16 cellular contexts compared by ENCODE assay signal in the genomic region with DNA sequence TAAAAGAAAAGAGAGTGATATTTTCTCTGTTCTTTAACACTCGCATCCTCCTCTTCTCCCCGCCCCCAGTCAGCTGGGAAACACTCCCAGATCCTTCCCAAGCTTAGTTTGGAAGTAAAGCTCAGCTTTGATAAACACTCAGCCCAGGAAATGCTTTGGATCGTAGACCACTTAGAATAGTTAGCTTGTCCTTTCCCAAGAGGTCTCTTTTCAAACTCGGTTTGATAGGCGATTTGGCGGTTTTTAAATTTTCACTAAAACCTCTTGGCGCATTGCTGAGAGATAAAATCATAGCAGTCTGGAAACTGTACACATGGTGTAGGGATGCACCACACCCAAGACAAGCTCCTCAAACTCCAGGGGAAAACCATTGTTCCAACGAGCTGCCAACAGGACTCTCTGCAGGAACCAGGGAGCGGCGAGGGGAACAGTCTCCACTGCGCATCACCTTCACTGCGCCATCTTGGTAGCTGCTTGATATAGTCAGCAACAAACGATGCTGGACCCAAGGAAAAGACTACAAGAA. TPM values are rescaled to one million over a fixed set of nuclear protein-coding genes. Genes with fewer than 3 reads are reported as not detected.
A peak's percentile ranks its signal among the peaks of the same experiment; 100 is the strongest.
DNase-seq lines count a peak whose midpoint lies in the region; ATAC-seq and TF ChIP-seq lines count a peak whose summit lies in the region.
"Had no signal": no experiment of that assay in that cellular context is flagged by ENCODE, and none has a peak within 500 bp of the region (broad histone marks: within the 10 kb centered on the region; RNA-seq: fewer than 3 reads in every experiment).

No MANE protein-coding gene starts in this region.

- intact Hi-C loops in right cardiac atrium (cut with DNase I) = no loop called here

- H3K27ac Mint-ChIP-seq in chondrocyte (ENCODE audit: unreplicated experiment) = peak overlapping the region; percentile 62
- peak overlapping the region; percentile 59 for H3K27ac Mint-ChIP-seq in stimulated activated naive B cell treated with anti-CD40 and anti-IgM and Interleukin-4, amounts not matched to agents 10 μg/mL and 1 μg/mL and 100 μg/mL, for 72 hours
- H3K27ac Mint-ChIP-seq: activated T-cell treated with anti-CD3 and anti-CD28 coated beads, Interleukin-2, amount 50 U/mL, for 24 hours; endodermal cell; T-cell had no signal

- peak overlapping the region; percentile 20 for H3K4me3 Mint-ChIP-seq in chondrocyte (ENCODE audit: unreplicated experiment)
- H3K4me3 Mint-ChIP-seq in stimulated activated naive B cell treated with anti-CD40 and anti-IgM and Interleukin-4, amounts not matched to agents 10 μg/mL and 1 μg/mL and 100 μg/mL, for 72 hours = no peak overlapping the region
- H3K4me3 Mint-ChIP-seq: activated T-cell treated with anti-CD3 and anti-CD28 coated beads, Interleukin-2, amount 50 U/mL, for 24 hours; endodermal cell; T-cell had no signal

- ATAC-seq in right cardiac atrium (peak; percentile 82 to 89), GM19463 (IDR thresholded peaks at IDR 0.05; ENCODE audit: unreplicated experiment) (no peak)
- no peak for ATAC-seq in stimulated activated naive B cell treated with anti-CD40 and anti-IgM and Interleukin-4, amounts not matched to agents 10 μg/mL and 1 μg/mL and 100 μg/mL, for 72 hours (replicated peaks)
- ATAC-seq: activated CD4-positive, CD25-positive, alpha-beta regulatory T cell treated with anti-CD3 and anti-CD28 coated beads, Interleukin-2, amount 50 U/mL, for 24 hours; T-cell had no signal

- no peaks in the 10 kb centered on the region for H3K27me3 ChIP-seq in right cardiac atrium (ENCODE audit: control insufficient read depth, insufficient read depth)
- H3K27me3 ChIP-seq: pancreas had no signal

- H3K27me3 Mint-ChIP-seq in chondrocyte (ENCODE audit: low read depth) = no peaks in the 10 kb centered on the region
- no peaks in the 10 kb centered on the region for H3K27me3 Mint-ChIP-seq in stimulated activated naive B cell treated with anti-CD40 and anti-IgM and Interleukin-4, amounts not matched to agents 10 μg/mL and 1 μg/mL and 100 μg/mL, for 72 hours
- H3K27me3 Mint-ChIP-seq: activated T-cell treated with anti-CD3 and anti-CD28 coated beads, Interleukin-2, amount 50 U/mL, for 24 hours; T-cell had no signal

- H3K9me3 Mint-ChIP-seq in chondrocyte (ENCODE audit: low read depth) = peaks cover 10% of the 10 kb centered on the region
- peaks cover 7% of the 10 kb centered on the region in 2 donors for H3K9me3 Mint-ChIP-seq in stimulated activated naive B cell treated with anti-CD40 and anti-IgM and Interleukin-4, amounts not matched to agents 10 μg/mL and 1 μg/mL and 100 μg/mL, for 72 hours

- H3K4me1 ChIP-seq in right cardiac atrium (ENCODE audit: control insufficient read depth, insufficient read depth, low read length) = peaks cover 14% of the 10 kb centered on the region

- H3K4me3 ChIP-seq in right cardiac atrium (ENCODE audit: low read length) = no peak overlapping the region
- H3K4me3 ChIP-seq: pancreas had no signal

- no peaks in the 10 kb centered on the region for H3K9me3 ChIP-seq in right cardiac atrium (ENCODE audit: control insufficient read depth, low read length)
- H3K9me3 ChIP-seq: pancreas had no signal

- H3K27ac ChIP-seq in right cardiac atrium (ENCODE audit: low read length) = peak overlapping the region; percentile 50
- H3K27ac ChIP-seq: pancreas had no signal

- peaks cover 66% of the 10 kb centered on the region for H3K4me1 Mint-ChIP-seq in chondrocyte (ENCODE audit: low read depth)
- H3K4me1 Mint-ChIP-seq in stimulated activated naive B cell treated with anti-CD40 and anti-IgM and Interleukin-4, amounts not matched to agents 10 μg/mL and 1 μg/mL and 100 μg/mL, for 72 hours = peaks cover 39 to 70% of the 10 kb centered on the region in 2 donors

- no peak for TF ChIP-seq CTCF in chondrocyte (IDR thresholded peaks at IDR 0.05)

- peaks cover 3% of the 10 kb centered on the region for H3K36me3 Mint-ChIP-seq in chondrocyte (ENCODE audit: low read depth)
- H3K36me3 Mint-ChIP-seq in stimulated activated naive B cell treated with anti-CD40 and anti-IgM and Interleukin-4, amounts not matched to agents 10 μg/mL and 1 μg/mL and 100 μg/mL, for 72 hours = peaks cover 10 to 27% of the 10 kb centered on the region in 2 donors

- DNase-seq in EH (ENCODE audit: low read depth) (peak; percentile 84), chondrocyte (ENCODE audit: low spot score) (no peak), right cardiac atrium (peak in 2 of 3 donors; percentile 34 to 80), NCI-H2029 treated with DMSO at 0.1 percent for 48 hours (lab: John Stamatoyannopoulos, UW) (no peak), OCI-M2 (lab: John Stamatoyannopoulos, UW; ENCODE audit: unreplicated experiment) (no peak)
- no peak for DNase-seq in stimulated activated naive B cell treated with anti-CD40 and anti-IgM and Interleukin-4, amounts not matched to agents 10 μg/mL and 1 μg/mL and 100 μg/mL, for 72 hours
- DNase-seq in activated T-cell treated with anti-CD3 and anti-CD28 coated beads, Interleukin-2, amount 50 U/mL, for 48 hours = no peak
- DNase-seq: activated T-cell treated with anti-CD3 and anti-CD28 coated beads, Interleukin-2, amount 50 U/mL, for 24 hours; amygdala; endodermal cell; NCI-H1092; NCI-H446 treated with DMSO at 0.1 percent for 48 hours; pancreas; T-cell had no signal

- 34% methylated on average over 13 of the region's 13 CpGs for WGBS in right cardiac atrium

RNA-seq across cellular contexts. Expression of gene SMURF1, which starts 22.3 kb away (rescaled TPM):
- total RNA-seq in chondrocyte (28.2 to 32.2 TPM (median 30.2 TPM) in 3 replicates), right cardiac atrium (10 to 100 TPM in 1 of 4 donors, 1 to 10 TPM in 3; 9.2 to 14.7 (median 9.7) TPM)
- 4.5 TPM for polyA plus RNA-seq in right cardiac atrium

Comparison
In these comparisons a context has a peak if more than half of its experiments do, and no peak if none do; other contexts are left out.
1. DNase-seq: peak in EH (single experiment) and right cardiac atrium (2 of 3); none in chondrocyte (single experiment), stimulated activated naive B cell treated with anti-CD40 and anti-IgM and Interleukin-4, amounts not matched to agents 10 μg/mL and 1 μg/mL and 100 μg/mL, for 72 hours (single experiment), NCI-H2029 treated with DMSO at 0.1 percent for 48 hours (single experiment), activated T-cell treated with anti-CD3 and anti-CD28 coated beads, Interleukin-2, amount 50 U/mL, for 48 hours (0 of 2) and OCI-M2 (single experiment).
2. ATAC-seq: peak in right cardiac atrium (2 of 2); none in stimulated activated naive B cell treated with anti-CD40 and anti-IgM and Interleukin-4, amounts not matched to agents 10 μg/mL and 1 μg/mL and 100 μg/mL, for 72 hours (0 of 2) and GM19463 (single experiment).